ENCODE assay signal across 1 cellular context in the genomic region with DNA sequence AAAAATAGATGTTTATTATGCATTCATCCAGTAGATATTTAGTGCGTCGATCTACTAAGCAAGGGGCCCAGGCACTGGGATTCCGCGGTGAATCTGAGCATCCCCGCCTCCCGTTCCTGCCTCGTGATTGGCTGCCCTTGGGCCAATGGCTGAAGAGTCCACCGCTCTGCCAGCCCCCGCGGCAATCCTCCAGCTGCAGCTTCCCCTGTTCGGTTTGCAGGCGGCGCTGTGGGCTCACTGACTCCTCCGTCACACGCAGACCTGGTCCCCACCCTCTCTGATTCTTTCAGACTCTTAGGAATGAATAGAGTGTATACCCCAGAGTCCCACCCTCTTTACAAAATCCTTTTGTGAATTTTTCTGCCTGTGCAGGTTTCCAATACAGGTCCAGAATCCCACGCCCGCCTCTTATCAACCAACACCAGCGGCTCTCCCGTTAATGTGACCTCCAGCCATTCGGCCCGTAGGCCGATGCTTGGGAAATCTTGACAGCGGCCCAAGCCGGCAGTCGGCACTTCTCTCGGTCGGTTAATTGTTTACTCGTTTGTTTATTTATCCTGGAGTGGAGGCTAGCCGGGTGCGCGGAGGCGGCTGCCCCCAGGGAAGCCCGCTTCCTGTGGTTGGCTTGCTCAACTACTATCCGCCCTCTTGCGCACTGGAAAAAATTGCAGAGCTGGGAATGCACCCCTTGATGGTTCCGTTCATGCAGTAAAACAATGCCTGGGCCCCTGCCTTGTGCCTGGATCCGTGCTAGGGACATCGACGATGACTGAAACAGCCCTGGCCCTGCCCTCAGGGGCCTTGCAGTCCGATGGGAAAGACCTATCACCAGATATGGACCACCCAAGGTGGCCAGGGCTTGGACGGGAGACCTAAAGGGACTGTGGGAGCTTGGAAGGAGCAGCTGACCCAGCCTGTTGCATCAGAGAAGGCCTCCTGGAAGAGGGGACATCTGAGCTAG.
TF ChIP-seq lines count a peak whose summit lies in the region.

No MANE protein-coding gene starts in this region.

TF ChIP-seq in K562, 482 proteins besides CTCF, POLR2A, EP300 and RAD21 (continued from another document):
- TF ChIP-seq CEBPG (CRISPR knock-in tag; IDR thresholded peaks at IDR 0.05) (peak; percentile 42; the same call in 1 of the 2 replicates), CEBPG (tag; conservative IDR thresholded peaks at IDR 0.05 in 1 of 2, IDR thresholded peaks at IDR 0.05 in 1 of 2) (no peak), GABPB1 (CRISPR knock-in tag; IDR thresholded peaks at IDR 0.05) (peak; percentile 52; the same call in 1 of the 2 replicates), MTA3 (IDR thresholded peaks at IDR 0.05; ENCODE audit: borderline replicate concordance) (peak; percentile 31; the same call in 1 of the 2 replicates), SMARCB1 (IDR thresholded peaks at IDR 0.05; ENCODE audit: insufficient read length, low read depth) (no peak), CREM (IDR thresholded peaks at IDR 0.05; ENCODE audit: low read depth) (peak; percentile 86), RBFOX2 (IDR thresholded peaks at IDR 0.05; ENCODE audit: low read depth, low read length) (peak; percentile 64), HNRNPLL (IDR thresholded peaks at IDR 0.05; ENCODE audit: low read depth, low read length, poor library complexity, severe bottlenecking) (peak; percentile 28), ZFX (CRISPR knock-in tag; IDR thresholded peaks at IDR 0.05) (peak; percentile 62; the same call in 1 of the 2 replicates), CXXC5 (CRISPR knock-in tag; IDR thresholded peaks at IDR 0.05) (peak; percentile 51), BRD9 (IDR thresholded peaks at IDR 0.05; ENCODE audit: low read depth, partially characterized antibody) (peak; percentile 24), CTBP1 (IDR thresholded peaks at IDR 0.05; ENCODE audit: borderline replicate concordance) (peak; percentile 80; the same call in 1 of the 2 replicates), RBM25 (IDR thresholded peaks at IDR 0.05; ENCODE audit: low read depth, low read length, severe bottlenecking) (peak; percentile 36), ZNF780A (CRISPR knock-in tag; IDR thresholded peaks at IDR 0.05) (no peak), MAZ (CRISPR knock-in tag; conservative IDR thresholded peaks at IDR 0.05 in 1 of 2, IDR thresholded peaks at IDR 0.05 in 1 of 2) (peak in 1 of 2 experiments; percentile 98; a peak in 3 of 4 replicates), TBP (optimal IDR thresholded peaks at IDR 0.05; ENCODE audit: low read depth, low read length) (peak; percentile 23), RCOR1 (IDR thresholded peaks at IDR 0.05; ENCODE audit: borderline replicate concordance in 1 of 2, low read depth in 2 of 2, low read length in 2 of 2) (peak; percentile 25 to 97; a peak in 2 of 4 replicates)
- TF ChIP-seq, protein P1, sequence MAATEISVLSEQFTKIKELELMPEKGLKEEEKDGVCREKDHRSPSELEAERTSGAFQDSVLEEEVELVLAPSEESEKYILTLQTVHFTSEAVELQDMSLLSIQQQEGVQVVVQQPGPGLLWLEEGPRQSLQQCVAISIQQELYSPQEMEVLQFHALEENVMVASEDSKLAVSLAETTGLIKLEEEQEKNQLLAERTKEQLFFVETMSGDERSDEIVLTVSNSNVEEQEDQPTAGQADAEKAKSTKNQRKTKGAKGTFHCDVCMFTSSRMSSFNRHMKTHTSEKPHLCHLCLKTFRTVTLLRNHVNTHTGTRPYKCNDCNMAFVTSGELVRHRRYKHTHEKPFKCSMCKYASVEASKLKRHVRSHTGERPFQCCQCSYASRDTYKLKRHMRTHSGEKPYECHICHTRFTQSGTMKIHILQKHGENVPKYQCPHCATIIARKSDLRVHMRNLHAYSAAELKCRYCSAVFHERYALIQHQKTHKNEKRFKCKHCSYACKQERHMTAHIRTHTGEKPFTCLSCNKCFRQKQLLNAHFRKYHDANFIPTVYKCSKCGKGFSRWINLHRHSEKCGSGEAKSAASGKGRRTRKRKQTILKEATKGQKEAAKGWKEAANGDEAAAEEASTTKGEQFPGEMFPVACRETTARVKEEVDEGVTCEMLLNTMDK (IDR thresholded peaks at IDR 0.05; ENCODE audit: borderline replicate concordance, insufficient read depth, low read depth, low read length, poor library complexity, severe bottlenecking): no peak
- TF ChIP-seq, protein P2, sequence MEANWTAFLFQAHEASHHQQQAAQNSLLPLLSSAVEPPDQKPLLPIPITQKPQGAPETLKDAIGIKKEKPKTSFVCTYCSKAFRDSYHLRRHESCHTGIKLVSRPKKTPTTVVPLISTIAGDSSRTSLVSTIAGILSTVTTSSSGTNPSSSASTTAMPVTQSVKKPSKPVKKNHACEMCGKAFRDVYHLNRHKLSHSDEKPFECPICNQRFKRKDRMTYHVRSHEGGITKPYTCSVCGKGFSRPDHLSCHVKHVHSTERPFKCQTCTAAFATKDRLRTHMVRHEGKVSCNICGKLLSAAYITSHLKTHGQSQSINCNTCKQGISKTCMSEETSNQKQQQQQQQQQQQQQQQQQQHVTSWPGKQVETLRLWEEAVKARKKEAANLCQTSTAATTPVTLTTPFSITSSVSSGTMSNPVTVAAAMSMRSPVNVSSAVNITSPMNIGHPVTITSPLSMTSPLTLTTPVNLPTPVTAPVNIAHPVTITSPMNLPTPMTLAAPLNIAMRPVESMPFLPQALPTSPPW (CRISPR knock-in tag; IDR thresholded peaks at IDR 0.05): peak; percentile 84
- TF ChIP-seq, protein P3, sequence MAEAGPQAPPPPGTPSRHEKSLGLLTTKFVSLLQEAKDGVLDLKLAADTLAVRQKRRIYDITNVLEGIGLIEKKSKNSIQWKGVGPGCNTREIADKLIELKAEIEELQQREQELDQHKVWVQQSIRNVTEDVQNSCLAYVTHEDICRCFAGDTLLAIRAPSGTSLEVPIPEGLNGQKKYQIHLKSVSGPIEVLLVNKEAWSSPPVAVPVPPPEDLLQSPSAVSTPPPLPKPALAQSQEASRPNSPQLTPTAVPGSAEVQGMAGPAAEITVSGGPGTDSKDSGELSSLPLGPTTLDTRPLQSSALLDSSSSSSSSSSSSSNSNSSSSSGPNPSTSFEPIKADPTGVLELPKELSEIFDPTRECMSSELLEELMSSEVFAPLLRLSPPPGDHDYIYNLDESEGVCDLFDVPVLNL (CRISPR knock-in tag; IDR thresholded peaks at IDR 0.05; ENCODE audit: low read depth): peak; percentile 29; the same call in 1 of the 2 replicates
TF ChIP-seq in K562: peak in this region for 56.
